In genomic region chr17:44209786-44210341, GRCh38 we compare ENCODE assay signal across 1 cellular context.
TF ChIP-seq lines count a peak whose summit lies in the region.

No MANE protein-coding gene starts in this region.

TF ChIP-seq in IMR-90, 13 proteins besides CTCF, POLR2A, EP300 and RAD21:
- TF ChIP-seq BHLHE40 (IDR thresholded peaks at IDR 0.05; ENCODE audit: low read depth, low read length) (no peak), CEBPB (IDR thresholded peaks at IDR 0.05; ENCODE audit: low read depth, low read length) (peak; percentile 49; the same call in 1 of the 2 replicates)
